In the genomic region with DNA sequence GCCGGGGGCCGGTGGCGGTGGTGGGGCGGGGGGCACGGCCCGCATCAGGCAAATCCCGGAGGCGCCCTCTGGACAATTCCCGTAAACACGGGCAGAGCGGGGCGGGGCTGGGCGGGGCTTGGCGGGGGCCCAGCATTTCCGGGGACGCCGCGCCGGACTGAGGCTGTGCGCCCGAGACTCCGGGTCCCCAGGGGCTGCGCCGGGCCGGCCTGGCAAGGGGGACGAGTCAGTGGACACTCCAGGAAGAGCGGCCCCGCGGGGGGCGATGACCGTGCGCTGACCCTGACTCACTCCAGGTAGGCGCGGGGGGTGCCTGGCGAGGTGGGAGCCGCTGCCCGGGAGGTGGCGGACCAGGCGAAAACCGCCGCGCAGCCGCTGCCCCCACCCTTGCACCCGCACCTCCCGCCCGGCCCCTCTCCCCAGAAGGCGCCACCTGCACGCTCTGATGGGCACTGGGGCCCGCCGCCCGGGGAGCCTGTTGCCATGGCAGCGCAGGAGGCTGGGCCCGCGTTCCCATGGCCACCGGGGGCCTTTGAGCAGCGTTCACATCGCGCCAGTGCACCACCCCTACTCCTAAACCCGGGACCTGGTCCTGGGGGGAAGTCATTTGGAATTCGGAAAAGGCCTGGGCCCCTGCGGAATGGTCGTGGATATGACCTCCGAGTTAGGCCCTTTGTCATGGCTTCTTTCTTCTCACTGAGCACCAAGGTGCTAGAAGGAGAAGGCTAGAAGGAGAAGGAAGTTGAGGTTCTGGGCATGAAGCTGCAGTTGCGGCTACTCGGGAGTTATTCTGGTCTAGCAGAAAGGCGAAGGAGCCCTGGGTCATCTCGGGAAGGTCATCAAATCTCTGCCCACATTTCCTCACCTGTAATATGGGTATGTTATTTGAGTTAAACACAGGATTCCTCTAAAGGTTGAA, we compare ENCODE assay signal across 8 cellular contexts. TPM values are rescaled to one million over a fixed set of nuclear protein-coding genes. Genes with fewer than 3 reads are reported as not detected.
DNase-seq lines count a peak whose midpoint lies in the region; ATAC-seq and TF ChIP-seq lines count a peak whose summit lies in the region.

No MANE protein-coding gene starts in this region.

- WGBS in HUES64: 4% methylated on average over 66 of the region's 67 CpGs

- no peaks in the 10 kb centered on the region for H3K36me3 ChIP-seq in HUES64 (ENCODE audit: insufficient read depth, low read length)
- H3K36me3 ChIP-seq in RWPE2 (ENCODE audit: low read depth): peaks cover 14% of the 10 kb centered on the region

- H3K4me3 Mint-ChIP-seq in glutamatergic neuron (ENCODE audit: unreplicated experiment): peak overlapping the region; percentile 81

- H3K4me1 Mint-ChIP-seq in glutamatergic neuron (ENCODE audit: low read depth, unreplicated experiment): peaks cover 3% of the 10 kb centered on the region

- no peak overlapping the region for H3K27ac Mint-ChIP-seq in glutamatergic neuron (ENCODE audit: unreplicated experiment)

- H3K4me1 ChIP-seq in HUES64 (ENCODE audit: insufficient read depth, low read length) (peaks cover 11% of the 10 kb centered on the region; the same call in 1 of the 2 replicates), RWPE2 (ENCODE audit: insufficient read depth, poor library complexity, severe bottlenecking) (peaks cover 54% of the 10 kb centered on the region)

- H3K27ac ChIP-seq in HUES64 (ENCODE audit: low read depth, low read length) (no peak overlapping the region), RWPE2 (ENCODE audit: poor library complexity, severe bottlenecking) (peak overlapping the region; percentile 91)

- peak; percentile 66 for ATAC-seq in GM21390 (IDR thresholded peaks at IDR 0.05; ENCODE audit: unreplicated experiment)
- ATAC-seq in RWPE2 (ENCODE audit: low read depth): peak; percentile 69

- TF ChIP-seq CTCF in RWPE2 (IDR thresholded peaks at IDR 0.05; ENCODE audit: poor library complexity, severe bottlenecking) (peak; percentile 39), glutamatergic neuron (IDR thresholded peaks at IDR 0.05; ENCODE audit: partially characterized antibody, unreplicated experiment) (no peak)

- H3K9ac ChIP-seq in HUES64 (ENCODE audit: low read depth, low read length): peak overlapping the region; percentile 28; the same call in 1 of the 2 replicates

- H3K27me3 Mint-ChIP-seq in glutamatergic neuron (ENCODE audit: unreplicated experiment): peaks cover 2% of the 10 kb centered on the region

- H3K27me3 ChIP-seq in HUES64 (ENCODE audit: insufficient read depth, low read length) (no peaks in the 10 kb centered on the region), RWPE2 (ENCODE audit: insufficient read depth, poor library complexity, severe bottlenecking) (no peaks in the 10 kb centered on the region)

- H3K4me3 ChIP-seq in HUES64 (ENCODE audit: low read length) (peak overlapping the region; percentile 66), RWPE2 (ENCODE audit: severe bottlenecking) (peak overlapping the region; percentile 89)

- H3K36me3 Mint-ChIP-seq in glutamatergic neuron (ENCODE audit: unreplicated experiment): no peaks in the 10 kb centered on the region

- peak; percentile 87 for DNase-seq in DMS53 (lab: John Stamatoyannopoulos, UW)
- DNase-seq in RWPE2 (ENCODE audit: low spot score): peak; percentile 87
- peak; percentile 55 for DNase-seq in activated naive CD4-positive, alpha-beta T cell treated with Interleukin-2 at 50 U/mL for 16 hours
- DNase-seq in glutamatergic neuron: peak; percentile 72
- DNase-seq in occipital lobe (lab: John Stamatoyannopoulos, UW): peak; percentile 59
- DNase-seq in GF-D8 (lab: John Stamatoyannopoulos, UW): no peak

- no peaks in the 10 kb centered on the region for H3K9me3 Mint-ChIP-seq in glutamatergic neuron (ENCODE audit: unreplicated experiment)

- H3K9me3 ChIP-seq in HUES64 (ENCODE audit: insufficient read depth, low read depth, low read length) (no peaks in the 10 kb centered on the region), RWPE2 (ENCODE audit: severe bottlenecking) (no peaks in the 10 kb centered on the region)

RNA-seq across cellular contexts. Expression of gene SEMA4B, which starts 16.1 kb away (rescaled TPM):
- 25.2 TPM for polyA plus RNA-seq in HUES64 (2013, experiment 1 of 2)
- polyA plus RNA-seq in HUES64 (2013, experiment 2 of 2): 29.0 TPM
- total RNA-seq in glutamatergic neuron (ENCODE audit: unreplicated experiment) (31.8 TPM), occipital lobe (36.3 TPM)

RNA-seq across cellular contexts. Expression of gene CIB1, which starts 48.7 kb away (rescaled TPM):
- polyA plus RNA-seq in HUES64 (2013, experiment 1 of 2): 19.5 TPM
- 19.7 TPM for polyA plus RNA-seq in HUES64 (2013, experiment 2 of 2)
- total RNA-seq in glutamatergic neuron (ENCODE audit: unreplicated experiment): 8.0 TPM
- total RNA-seq in occipital lobe: 2.7 TPM

RNA-seq across cellular contexts. Expression of gene GDPGP1, which starts 49.0 kb away (rescaled TPM):
- 2.7 TPM for polyA plus RNA-seq in HUES64 (2013, experiment 1 of 2)
- polyA plus RNA-seq in HUES64 (2013, experiment 2 of 2): 1.5 TPM
- total RNA-seq in glutamatergic neuron (ENCODE audit: unreplicated experiment): 7.4 TPM
- total RNA-seq in occipital lobe: 9.7 TPM
